ENCODE assay signal across 26 cellular contexts in the genomic region with DNA sequence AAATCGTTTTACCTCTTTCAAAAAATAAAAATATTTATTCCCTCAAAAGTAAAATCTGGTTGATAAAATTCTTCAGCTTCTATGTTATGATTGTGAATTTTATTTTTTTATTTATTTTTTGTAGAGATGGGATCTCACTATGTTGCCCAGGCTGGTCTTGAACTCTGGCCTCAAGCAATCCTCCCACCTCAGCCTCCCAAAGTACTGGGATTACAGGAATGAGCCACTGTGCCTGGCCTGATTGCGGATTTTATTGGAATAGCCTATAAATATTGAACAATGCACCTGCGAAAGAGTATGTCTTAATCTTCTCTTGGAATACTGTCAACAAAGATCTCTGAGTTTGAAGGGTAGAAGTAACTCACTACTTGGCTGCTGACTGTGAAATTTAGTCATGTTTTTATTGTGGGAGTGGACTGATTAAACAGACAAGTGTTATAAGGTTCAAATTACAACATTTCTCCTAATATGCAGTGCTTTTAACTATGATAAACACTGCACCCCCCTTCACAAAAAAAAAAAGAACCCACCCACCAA.
"Had no signal": no experiment of that assay in that cellular context is flagged by ENCODE, and none has a peak within 500 bp of the region (broad histone marks: within the 10 kb centered on the region; RNA-seq: fewer than 3 reads in every experiment).

No MANE protein-coding gene starts in this region.

- FAIRE-seq: bronchial epithelial cell, colon, endometrium, frontal cortex, islet of Langerhans had no signal

- H3K4me2 ChIP-seq: neural progenitor cell had no signal

- H3K27me3 Mint-ChIP-seq: activated naive CD8-positive, alpha-beta T cell; central memory CD8-positive, alpha-beta T cell; naive thymus-derived CD8-positive, alpha-beta T cell had no signal

- H3K9me3 Mint-ChIP-seq: central memory CD8-positive, alpha-beta T cell; naive thymus-derived CD8-positive, alpha-beta T cell; neural progenitor cell had no signal

- H3K27ac ChIP-seq: epithelial cell of prostate, neural progenitor cell, right atrium auricular region, spleen, tibial nerve had no signal

- H3K4me1 Mint-ChIP-seq: neural progenitor cell had no signal

- H3K9ac ChIP-seq: neural progenitor cell had no signal

- DNase-seq: activated CD4-positive, alpha-beta T cell treated with anti-CD3 and anti-CD28 coated beads for 48 hours; activated CD4-positive, alpha-beta T cell treated with anti-CD3 and anti-CD28 coated beads, Interleukin-2, amount 50 U/mL, for 48 hours; activated CD8-positive, alpha-beta memory T cell treated with anti-CD3 and anti-CD28 coated beads for 24 hours; activated effector memory CD4-positive, alpha-beta T cell treated with Interleukin-2 at 50 U/mL for 16 hours; activated naive CD4-positive, alpha-beta T cell treated with Interleukin-2 at 50 U/mL for 16 hours; anterior cingulate cortex; dermis blood vessel endothelial cell; effector CD4-positive, alpha-beta T cell; glutamatergic neuron; left ventricle myocardium superior; midbrain; naive thymus-derived CD8-positive, alpha-beta T cell; occipital lobe; spleen; stimulated activated naive CD4-positive, alpha-beta T cell had no signal

- H3K4me3 Mint-ChIP-seq: activated naive CD8-positive, alpha-beta T cell; central memory CD8-positive, alpha-beta T cell; naive thymus-derived CD8-positive, alpha-beta T cell; neural progenitor cell had no signal

- H3K36me3 ChIP-seq: neural progenitor cell had no signal

- H3K27ac Mint-ChIP-seq: activated naive CD8-positive, alpha-beta T cell; naive thymus-derived CD8-positive, alpha-beta T cell; neural progenitor cell had no signal

- H3K9me3 ChIP-seq: right atrium auricular region, spleen, tibial nerve had no signal

- ATAC-seq: left ventricle myocardium superior; naive thymus-derived CD8-positive, alpha-beta T cell had no signal

- H3K27me3 ChIP-seq: neural progenitor cell, right atrium auricular region, spleen, tibial nerve had no signal

- H3K4me1 ChIP-seq: neural progenitor cell, right atrium auricular region, tibial nerve had no signal

- H2AFZ ChIP-seq: neural progenitor cell had no signal

- H3K36me3 Mint-ChIP-seq: activated naive CD8-positive, alpha-beta T cell; naive thymus-derived CD8-positive, alpha-beta T cell had no signal

- H3K4me3 ChIP-seq: neural progenitor cell, right atrium auricular region, spleen, tibial nerve had no signal
